ENCODE assay signal across 1 cellular context in the genomic region with DNA sequence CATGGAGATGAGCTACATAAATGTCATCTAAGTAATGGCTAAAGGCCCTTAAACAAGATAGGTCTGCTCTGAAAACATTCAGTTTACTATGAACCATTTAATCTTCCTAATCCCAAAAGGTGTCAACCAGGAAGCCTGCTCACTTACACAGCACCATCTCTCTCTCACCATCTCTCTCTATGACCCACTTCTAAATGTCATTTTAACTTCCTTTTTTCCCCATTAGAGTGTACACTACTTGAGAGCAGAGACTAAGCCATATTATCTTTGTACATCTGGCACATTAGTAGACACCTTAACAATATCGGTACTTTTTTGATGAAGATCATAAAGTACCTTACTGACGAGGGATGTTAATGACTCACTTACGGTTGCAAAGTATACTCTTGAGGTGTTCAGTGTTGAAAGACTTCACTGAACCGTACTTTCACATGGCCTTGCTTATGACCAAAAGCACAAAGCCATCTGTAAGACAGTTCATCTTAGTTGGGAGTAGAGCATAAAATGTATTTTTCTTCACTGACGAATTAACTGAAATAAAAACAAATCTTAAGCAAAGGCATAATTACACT.
TF ChIP-seq lines count a peak whose summit lies in the region.

No MANE protein-coding gene starts in this region.

TF ChIP-seq in WTC11, 78 proteins besides CTCF, POLR2A, EP300 and RAD21 (continued from another document):
- TF ChIP-seq, protein P1, sequence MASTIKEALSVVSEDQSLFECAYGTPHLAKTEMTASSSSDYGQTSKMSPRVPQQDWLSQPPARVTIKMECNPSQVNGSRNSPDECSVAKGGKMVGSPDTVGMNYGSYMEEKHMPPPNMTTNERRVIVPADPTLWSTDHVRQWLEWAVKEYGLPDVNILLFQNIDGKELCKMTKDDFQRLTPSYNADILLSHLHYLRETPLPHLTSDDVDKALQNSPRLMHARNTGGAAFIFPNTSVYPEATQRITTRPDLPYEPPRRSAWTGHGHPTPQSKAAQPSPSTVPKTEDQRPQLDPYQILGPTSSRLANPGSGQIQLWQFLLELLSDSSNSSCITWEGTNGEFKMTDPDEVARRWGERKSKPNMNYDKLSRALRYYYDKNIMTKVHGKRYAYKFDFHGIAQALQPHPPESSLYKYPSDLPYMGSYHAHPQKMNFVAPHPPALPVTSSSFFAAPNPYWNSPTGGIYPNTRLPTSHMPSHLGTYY (CRISPR knock-in tag; IDR thresholded peaks at IDR 0.05), result no peak
- TF ChIP-seq, protein P2, sequence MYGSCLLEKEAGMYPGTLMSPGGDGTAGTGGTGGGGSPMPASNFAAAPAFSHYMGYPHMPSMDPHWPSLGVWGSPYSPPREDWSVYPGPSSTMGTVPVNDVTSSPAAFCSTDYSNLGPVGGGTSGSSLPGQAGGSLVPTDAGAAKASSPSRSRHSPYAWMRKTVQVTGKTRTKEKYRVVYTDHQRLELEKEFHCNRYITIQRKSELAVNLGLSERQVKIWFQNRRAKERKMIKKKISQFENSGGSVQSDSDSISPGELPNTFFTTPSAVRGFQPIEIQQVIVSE (CRISPR knock-in tag; IDR thresholded peaks at IDR 0.05; ENCODE audit: borderline replicate concordance), result no peak
- no peak for TF ChIP-seq SMAD3 (CRISPR knock-in tag; IDR thresholded peaks at IDR 0.05; ENCODE audit: borderline replicate concordance)
- no peak for TF ChIP-seq SOX15 (CRISPR knock-in tag; IDR thresholded peaks at IDR 0.05)
- TF ChIP-seq ZBTB21 (CRISPR knock-in tag; IDR thresholded peaks at IDR 0.05; ENCODE audit: borderline replicate concordance), result no peak
- no peak for TF ChIP-seq FOXP1 (CRISPR knock-in tag; IDR thresholded peaks at IDR 0.05; ENCODE audit: borderline replicate concordance)
- TF ChIP-seq ZNF423 (CRISPR knock-in tag; IDR thresholded peaks at IDR 0.05), result no peak
- TF ChIP-seq ZNF416 (CRISPR knock-in tag; IDR thresholded peaks at IDR 0.05), result no peak
- no peak for TF ChIP-seq TCF7 (CRISPR knock-in tag; IDR thresholded peaks at IDR 0.05; ENCODE audit: low read depth)
